In genomic region chr3:141738636-141739363, GRCh38 we compare ENCODE assay signal across 8 cellular contexts. TPM values are rescaled to one million over a fixed set of nuclear protein-coding genes. Genes with fewer than 3 reads are reported as not detected.
DNase-seq lines count a peak whose midpoint lies in the region; ATAC-seq and TF ChIP-seq lines count a peak whose summit lies in the region.

No MANE protein-coding gene starts in this region.

- H3K9me2 ChIP-seq in neural cell (ENCODE audit: insufficient read depth, low read length) = no peaks in the 10 kb centered on the region

- ATAC-seq in HG02642 (IDR thresholded peaks at IDR 0.05; ENCODE audit: poor library complexity, unreplicated experiment) = peak; percentile 29

- TF ChIP-seq CTCF in neural cell (IDR thresholded peaks at IDR 0.05; ENCODE audit: poor library complexity, severe bottlenecking) = no peak

- no peaks in the 10 kb centered on the region for H3K9me3 ChIP-seq in neural cell (ENCODE audit: low read length)

- H2AFZ ChIP-seq in neural cell (ENCODE audit: low read depth, low read length) = peak overlapping the region; percentile 92

- H3K4me2 ChIP-seq in neural cell (ENCODE audit: low read length) = peak overlapping the region; percentile 81

- no peaks in the 10 kb centered on the region for H3K27me3 ChIP-seq in neural cell (ENCODE audit: insufficient read depth, low read depth, low read length)

- H3K4me3 ChIP-seq in neural cell (ENCODE audit: low read length) = peak overlapping the region; percentile 98

- H3K36me3 ChIP-seq in neural cell (ENCODE audit: insufficient read depth, low read length) = no peaks in the 10 kb centered on the region

- DNase-seq in activated gamma-delta T cell treated with Interleukin-2 at 50 U/mL for 16 hours = peak; percentile 11
- no peak for DNase-seq in activated gamma-delta T cell (lab: John Stamatoyannopoulos, UW)
- DNase-seq in NCI-H1694 (lab: John Stamatoyannopoulos, UW) = peak; percentile 6
- peak; percentile 3 to 11 for DNase-seq in activated CD4-positive, alpha-beta T cell treated with anti-CD3 and anti-CD28 coated beads, Interleukin-2, amount 50 U/mL, for 24 hours (ENCODE audit: low read depth in 1 of 2, low spot score in 1 of 2)
- DNase-seq in fibroblast of gingiva (ENCODE audit: low read depth) = peak; percentile 43
- DNase-seq in ecto neural progenitor cell (ENCODE audit: low spot score) = no peak

- TF ChIP-seq RAD21 in neural cell (conservative IDR thresholded peaks at IDR 0.05) = no peak

- TF ChIP-seq EP300 in neural cell (conservative IDR thresholded peaks at IDR 0.05; ENCODE audit: poor library complexity, severe bottlenecking) = no peak

- H3F3A ChIP-seq in neural cell (ENCODE audit: insufficient read depth, low read length, poor library complexity, severe bottlenecking) = no peaks in the 10 kb centered on the region

- peak overlapping the region; percentile 93 for H3K9ac ChIP-seq in neural cell (ENCODE audit: low read length)

- peak overlapping the region; percentile 93 for H3K27ac ChIP-seq in neural cell (ENCODE audit: low read length)

- peaks cover 48% of the 10 kb centered on the region for H3K79me2 ChIP-seq in neural cell (replicated peaks; ENCODE audit: insufficient read depth, low read length)

- no peaks in the 10 kb centered on the region for H4K20me1 ChIP-seq in neural cell (ENCODE audit: insufficient read depth)

TF ChIP-seq in neural cell, 6 proteins besides CTCF, POLR2A, EP300 and RAD21:
- no peak for TF ChIP-seq SMC3 (conservative IDR thresholded peaks at IDR 0.05; ENCODE audit: poor library complexity)
- peak; percentile 45 for TF ChIP-seq MXI1 (conservative IDR thresholded peaks at IDR 0.05; ENCODE audit: poor library complexity, severe bottlenecking)

RNA-seq across cellular contexts. Expression of gene RNF7, which starts 0.7 kb away (rescaled TPM):
- 170 and 192 TPM in 2 replicates for polyA plus RNA-seq in neural cell
- 47.0 and 58.0 TPM in 2 replicates for polyA minus RNA-seq in neural cell

RNA-seq across cellular contexts. Expression of gene GRK7, which starts 24.4 kb away (rescaled TPM):
- polyA plus RNA-seq in neural cell = 0.16 TPM in 1 of 2 replicates, not detected in the other
- polyA minus RNA-seq in neural cell = not detected in 2 replicates

Comparison
In these comparisons a context has a peak if more than half of its experiments do, and no peak if none do; other contexts are left out.
1. DNase-seq: peak in activated gamma-delta T cell treated with Interleukin-2 at 50 U/mL for 16 hours (single experiment), NCI-H1694 (single experiment), activated CD4-positive, alpha-beta T cell treated with anti-CD3 and anti-CD28 coated beads, Interleukin-2, amount 50 U/mL, for 24 hours (2 of 2) and fibroblast of gingiva (single experiment); none in activated gamma-delta T cell (single experiment) and ecto neural progenitor cell (single experiment).